8 cellular contexts compared by ENCODE assay signal in genomic region chr11:45332486-45332934, GRCh38. TPM values are rescaled to one million over a fixed set of nuclear protein-coding genes. Genes with fewer than 3 reads are reported as not detected.
DNase-seq lines count a peak whose midpoint lies in the region; ATAC-seq and TF ChIP-seq lines count a peak whose summit lies in the region.

No MANE protein-coding gene starts in this region.

- no peak overlapping the region for H3K4me3 Mint-ChIP-seq in brain

- H3K9me3 ChIP-seq in RWPE2 (ENCODE audit: severe bottlenecking): no peaks in the 10 kb centered on the region

- H3K4me1 ChIP-seq in RWPE2 (ENCODE audit: insufficient read depth, poor library complexity, severe bottlenecking): no peaks in the 10 kb centered on the region

- no peak overlapping the region for H3K27ac ChIP-seq in RWPE2 (ENCODE audit: poor library complexity, severe bottlenecking)

- peaks cover 18% of the 10 kb centered on the region for H3K4me1 Mint-ChIP-seq in brain

- H3K36me3 Mint-ChIP-seq in brain: no peaks in the 10 kb centered on the region

- peak; percentile 79 for TF ChIP-seq CTCF in RWPE2 (IDR thresholded peaks at IDR 0.05; ENCODE audit: poor library complexity, severe bottlenecking)
- TF ChIP-seq CTCF in brain (conservative IDR thresholded peaks at IDR 0.05): peak; percentile 90 to 95
- peak; percentile 72 for TF ChIP-seq CTCF in kidney epithelial cell (IDR thresholded peaks at IDR 0.05; ENCODE audit: insufficient read depth, low read length, poor library complexity, severe bottlenecking)

- ATAC-seq in RWPE2 (ENCODE audit: low read depth) (peak; percentile 46; the same call in 2 of the 3 replicates), GM21825 (IDR thresholded peaks at IDR 0.05; ENCODE audit: unreplicated experiment) (no peak), HG03039 (IDR thresholded peaks at IDR 0.05; ENCODE audit: unreplicated experiment) (no peak)

- H3K4me3 ChIP-seq in RWPE2 (ENCODE audit: severe bottlenecking): no peak overlapping the region
- H3K4me3 ChIP-seq in kidney epithelial cell (ENCODE audit: low read depth, low read length): no peak overlapping the region

- H3K27me3 ChIP-seq in RWPE2 (ENCODE audit: insufficient read depth, poor library complexity, severe bottlenecking) (no peaks in the 10 kb centered on the region), kidney epithelial cell (ENCODE audit: control insufficient read depth, insufficient read depth, low read length) (peaks cover 10% of the 10 kb centered on the region)

- H3K27me3 Mint-ChIP-seq in brain: no peaks in the 10 kb centered on the region

- H3K36me3 ChIP-seq in RWPE2 (ENCODE audit: low read depth) (no peaks in the 10 kb centered on the region), kidney epithelial cell (ENCODE audit: control insufficient read depth, insufficient read depth, low read length) (no peaks in the 10 kb centered on the region)

- DNase-seq in DMS153 treated with DMSO at 0.1 percent for 48 hours (lab: John Stamatoyannopoulos, UW; ENCODE audit: unreplicated experiment) (peak; percentile 83), HT1080 (ENCODE audit: low read depth) (peak; percentile 23), RWPE2 (ENCODE audit: low spot score) (no peak), kidney epithelial cell (ENCODE audit: low read depth) (no peak)
- peak; percentile 6 to 22 for DNase-seq in stimulated activated CD4-positive, alpha-beta T cell treated with anti-CD3 and anti-CD28 coated beads, Interleukin-4, amount 100 ng/mL, for 4 hours

- peaks cover 3 to 13% (median 6%) of the 10 kb centered on the region in 5 experiments for H3K9me3 Mint-ChIP-seq in brain

- H3K27ac Mint-ChIP-seq in brain: peak overlapping the region in 3 of 5 experiments; percentile 25 to 85 (median 67)

RNA-seq across cellular contexts. Expression of gene SYT13, which starts 46.4 kb away (rescaled TPM):
- total RNA-seq in HT1080 (2014; rRNA removed; shearing (Covaris generic)): 0.03 and 0.63 TPM in 2 replicates
- polyA plus RNA-seq in HT1080 (2015; cell fraction: cytosol; rRNA removed): not detected in 2 replicates
- not detected in 2 replicates for polyA plus RNA-seq in HT1080 (2015; cell fraction: nucleus; rRNA removed)
- 82.2 TPM for polyA plus RNA-seq in brain (ENCODE audit: insufficient read depth, low read depth, low replicate concordance)
- total RNA-seq in kidney epithelial cell: 8.1 and 10.1 TPM in 2 replicates

Comparison
In these comparisons a context has a peak if more than half of its experiments do, and no peak if none do; other contexts are left out.
1. DNase-seq: peak in DMS153 treated with DMSO at 0.1 percent for 48 hours (single experiment), HT1080 (single experiment) and stimulated activated CD4-positive, alpha-beta T cell treated with anti-CD3 and anti-CD28 coated beads, Interleukin-4, amount 100 ng/mL, for 4 hours (2 of 2); none in RWPE2 (single experiment) and kidney epithelial cell (single experiment).
2. Peak in every context shown above with its lines, with median percentiles within 50 percentile points of each other: CTCF ChIP-seq.